ENCODE assay signal across 1 cellular context in the genomic region with DNA sequence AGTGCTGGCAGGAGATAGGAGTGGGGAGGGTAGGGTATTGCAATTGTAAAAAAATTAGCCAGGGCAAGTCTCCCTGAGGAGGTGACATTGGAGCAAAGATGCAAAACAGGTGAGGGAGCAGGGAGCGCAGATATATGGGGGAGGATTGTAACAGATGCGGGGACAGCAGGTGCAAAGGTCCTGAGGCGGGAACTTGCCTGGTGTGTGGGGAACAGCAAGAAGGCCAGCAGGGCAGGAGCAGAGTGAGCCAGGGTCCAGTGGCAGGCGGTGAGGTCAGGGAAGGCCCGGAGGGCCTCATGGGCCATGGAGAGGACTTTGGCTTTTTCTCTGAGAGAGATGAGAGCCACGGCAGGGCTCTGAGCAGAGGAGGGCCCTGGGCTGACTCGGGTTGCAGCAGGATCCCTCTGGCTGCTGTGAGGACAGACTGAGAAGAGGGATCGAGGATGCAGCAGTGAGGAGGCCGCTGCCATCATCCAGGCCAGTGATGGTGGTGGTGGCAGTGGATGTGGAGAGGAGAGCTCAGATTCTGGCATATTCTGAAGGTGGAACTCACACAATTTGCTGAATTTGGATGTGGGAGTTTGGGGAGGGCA.
TF ChIP-seq lines count a peak whose summit lies in the region.

No MANE protein-coding gene starts in this region.

TF ChIP-seq in K562, 482 proteins besides CTCF, POLR2A, EP300 and RAD21:
- TF ChIP-seq BCOR (IDR thresholded peaks at IDR 0.05) (0 out of 2 replicates have a peak, but pooled peaks have one; percentile 24), RBM25 (IDR thresholded peaks at IDR 0.05; ENCODE audit: low read depth, low read length, severe bottlenecking) (peak; percentile 52), SREBF2 (CRISPR knock-in tag; IDR thresholded peaks at IDR 0.05) (no peak)
